ENCODE assay signal across 1 cellular context in the genomic region with DNA sequence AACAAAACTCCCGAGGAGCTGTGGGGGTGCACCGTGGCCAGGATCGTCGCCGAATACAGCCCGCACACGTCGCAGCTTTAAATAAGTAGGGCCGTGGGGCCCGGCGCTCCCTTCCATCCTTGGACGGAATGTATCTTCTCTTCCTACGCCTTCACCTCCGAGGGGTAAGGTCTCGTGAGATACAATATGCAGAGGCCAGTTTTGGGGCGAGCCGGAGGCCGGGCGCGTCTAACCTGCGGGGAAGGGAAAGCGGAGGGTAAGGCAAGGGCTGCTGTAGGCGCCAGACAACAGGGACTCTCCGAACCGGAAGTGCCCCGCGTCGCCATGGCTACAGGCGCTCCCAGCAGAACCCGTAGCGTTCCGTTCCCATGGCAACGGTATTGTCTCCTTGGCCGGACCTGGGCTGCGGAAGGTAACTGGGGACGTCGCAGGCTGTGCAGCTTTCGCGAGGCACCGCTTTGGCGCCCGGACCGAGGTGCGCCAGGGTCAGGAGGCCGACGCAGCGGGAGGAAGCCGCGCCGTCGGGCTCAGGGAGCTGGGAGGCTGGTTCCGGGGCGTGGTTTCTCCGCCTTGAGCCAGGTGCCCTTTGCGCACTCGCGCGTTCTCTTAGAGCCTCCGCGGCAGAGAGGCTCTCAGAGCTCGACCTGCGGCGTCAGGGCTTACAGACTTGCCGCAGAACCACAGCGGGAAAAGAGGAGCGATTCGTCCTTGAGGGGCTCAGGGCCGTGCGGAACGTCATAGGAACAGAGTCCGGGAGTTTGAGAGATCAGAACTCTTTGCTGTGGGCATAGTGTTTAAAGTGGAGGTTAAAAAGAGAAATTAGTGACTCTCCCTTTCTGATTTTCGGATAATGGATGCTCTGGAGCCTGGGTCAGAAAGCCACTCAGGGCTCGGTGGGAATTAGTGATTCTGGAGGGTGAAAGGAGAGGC.
A peak's percentile ranks its signal among the peaks of the same experiment; 100 is the strongest.
TF ChIP-seq lines count a peak whose summit lies in the region.

A gene with protein sequence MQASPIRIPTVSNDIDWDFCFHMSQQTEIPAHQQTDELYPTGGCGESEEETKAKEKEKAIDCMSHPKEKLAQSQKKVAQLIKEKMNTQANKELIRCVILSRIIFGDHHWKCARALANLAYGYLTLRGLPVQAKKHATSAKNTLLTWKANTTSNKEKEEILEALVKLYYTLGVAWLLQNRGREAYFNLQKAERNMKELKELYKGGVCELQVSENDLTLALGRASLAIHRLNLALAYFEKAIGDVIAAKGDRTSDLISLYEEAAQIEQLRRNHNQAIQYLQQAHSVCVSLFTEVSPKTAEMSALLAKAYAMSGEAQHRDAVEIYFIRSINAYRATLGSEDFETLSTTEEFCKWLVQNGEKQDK (plus strand): TSS at position 380 of the 930 bp plus-strand sequence. CDS start 1,508 bp downstream, outside the sequence.

TF ChIP-seq in HEK293, 187 proteins besides CTCF, POLR2A, EP300 and RAD21 (continued from another document and continues in another):
- TF ChIP-seq PRDM10 (tag by site-specific recombination; IDR thresholded peaks at IDR 0.05) (peak; percentile 59), ZNF266 (tag by site-specific recombination; IDR thresholded peaks at IDR 0.05; ENCODE audit: low read depth) (no peak), KLF10 (tag by site-specific recombination; IDR thresholded peaks at IDR 0.05) (peak; percentile 14; the same call in 1 of the 2 replicates), ZNF362 (tag by site-specific recombination; IDR thresholded peaks at IDR 0.05) (no peak), ZNF146 (tag by site-specific recombination; IDR thresholded peaks at IDR 0.05) (no peak), HOXA7 (CRISPR knock-in tag; IDR thresholded peaks at IDR 0.05; ENCODE audit: borderline replicate concordance) (no peak), ZNF530 (tag by site-specific recombination; IDR thresholded peaks at IDR 0.05; ENCODE audit: low read depth) (peak; percentile 98), ZNF776 (tag by site-specific recombination; IDR thresholded peaks at IDR 0.05; ENCODE audit: borderline replicate concordance) (no peak), ZNF140 (tag by site-specific recombination; IDR thresholded peaks at IDR 0.05) (no peak), RBAK (tag by site-specific recombination; IDR thresholded peaks at IDR 0.05) (no peak), GLIS2 (tag by site-specific recombination; IDR thresholded peaks at IDR 0.05) (no peak; the same call in 1 of the 2 replicates), ZNF704 (tag by site-specific recombination; IDR thresholded peaks at IDR 0.05) (no peak), KLF8 (tag by site-specific recombination; IDR thresholded peaks at IDR 0.05) (peak; percentile 81; the same call in 1 of the 2 replicates), ZNF16 (tag by site-specific recombination; IDR thresholded peaks at IDR 0.05; ENCODE audit: low read depth) (no peak), ZNF544 (tag by site-specific recombination; IDR thresholded peaks at IDR 0.05) (no peak), SP7 (tag by site-specific recombination; IDR thresholded peaks at IDR 0.05) (peak; percentile 92), ZNF211 (tag by site-specific recombination; IDR thresholded peaks at IDR 0.05; ENCODE audit: low read depth) (no peak), ZNF391 (tag by site-specific recombination; IDR thresholded peaks at IDR 0.05; ENCODE audit: borderline replicate concordance, low read depth) (peak; percentile 81; the same call in 1 of the 2 replicates), ZBTB8A (tag by site-specific recombination; IDR thresholded peaks at IDR 0.05) (peak; percentile 92), ZNF169 (tag by site-specific recombination; IDR thresholded peaks at IDR 0.05) (no peak), ZNF133 (tag by site-specific recombination; IDR thresholded peaks at IDR 0.05) (no peak; the same call in 1 of the 2 replicates), ZBTB48 (tag by site-specific recombination; IDR thresholded peaks at IDR 0.05) (peak; percentile 100), ZNF114 (tag by site-specific recombination; IDR thresholded peaks at IDR 0.05) (no peak), ZNF449 (tag by site-specific recombination; IDR thresholded peaks at IDR 0.05) (peak; percentile 68), GFI1B (tag by site-specific recombination; IDR thresholded peaks at IDR 0.05) (no peak), ZBTB17 (tag by site-specific recombination; IDR thresholded peaks at IDR 0.05) (peak; percentile 96), ZNF791 (tag by site-specific recombination; IDR thresholded peaks at IDR 0.05) (no peak), ZNF335 (tag by site-specific recombination; conservative IDR thresholded peaks at IDR 0.05) (peak; percentile 91), ZEB2 (tag by site-specific recombination; IDR thresholded peaks at IDR 0.05) (peak; percentile 84), ZNF354C (tag by site-specific recombination; IDR thresholded peaks at IDR 0.05; ENCODE audit: borderline replicate concordance, low read depth) (no peak), MYNN (tag by site-specific recombination; IDR thresholded peaks at IDR 0.05; ENCODE audit: borderline replicate concordance) (peak; percentile 99), ZNF274 (IDR thresholded peaks at IDR 0.05; ENCODE audit: low read length) (no peak), ZNF274 (tag by site-specific recombination; IDR thresholded peaks at IDR 0.05; ENCODE audit: borderline replicate concordance) (no peak), ZNF366 (tag by site-specific recombination; conservative IDR thresholded peaks at IDR 0.05) (no peak), ZNF19 (tag by site-specific recombination; IDR thresholded peaks at IDR 0.05; ENCODE audit: low read depth) (no peak), ZNF514 (tag by site-specific recombination; IDR thresholded peaks at IDR 0.05) (no peak), ZNF560 (tag by site-specific recombination; IDR thresholded peaks at IDR 0.05; ENCODE audit: borderline replicate concordance) (no peak), ZFP69B (tag by site-specific recombination; IDR thresholded peaks at IDR 0.05) (peak; percentile 90), ZNF112 (tag by site-specific recombination; IDR thresholded peaks at IDR 0.05) (no peak), ZBTB20 (tag by site-specific recombination; IDR thresholded peaks at IDR 0.05) (peak; percentile 96), ZFP3 (tag by site-specific recombination; IDR thresholded peaks at IDR 0.05; ENCODE audit: low read depth) (no peak), ZNF248 (tag by site-specific recombination; IDR thresholded peaks at IDR 0.05) (no peak), ZSCAN30 (tag by site-specific recombination; IDR thresholded peaks at IDR 0.05) (peak; percentile 54; the same call in 1 of the 2 replicates)
- TF ChIP-seq, protein P1, sequence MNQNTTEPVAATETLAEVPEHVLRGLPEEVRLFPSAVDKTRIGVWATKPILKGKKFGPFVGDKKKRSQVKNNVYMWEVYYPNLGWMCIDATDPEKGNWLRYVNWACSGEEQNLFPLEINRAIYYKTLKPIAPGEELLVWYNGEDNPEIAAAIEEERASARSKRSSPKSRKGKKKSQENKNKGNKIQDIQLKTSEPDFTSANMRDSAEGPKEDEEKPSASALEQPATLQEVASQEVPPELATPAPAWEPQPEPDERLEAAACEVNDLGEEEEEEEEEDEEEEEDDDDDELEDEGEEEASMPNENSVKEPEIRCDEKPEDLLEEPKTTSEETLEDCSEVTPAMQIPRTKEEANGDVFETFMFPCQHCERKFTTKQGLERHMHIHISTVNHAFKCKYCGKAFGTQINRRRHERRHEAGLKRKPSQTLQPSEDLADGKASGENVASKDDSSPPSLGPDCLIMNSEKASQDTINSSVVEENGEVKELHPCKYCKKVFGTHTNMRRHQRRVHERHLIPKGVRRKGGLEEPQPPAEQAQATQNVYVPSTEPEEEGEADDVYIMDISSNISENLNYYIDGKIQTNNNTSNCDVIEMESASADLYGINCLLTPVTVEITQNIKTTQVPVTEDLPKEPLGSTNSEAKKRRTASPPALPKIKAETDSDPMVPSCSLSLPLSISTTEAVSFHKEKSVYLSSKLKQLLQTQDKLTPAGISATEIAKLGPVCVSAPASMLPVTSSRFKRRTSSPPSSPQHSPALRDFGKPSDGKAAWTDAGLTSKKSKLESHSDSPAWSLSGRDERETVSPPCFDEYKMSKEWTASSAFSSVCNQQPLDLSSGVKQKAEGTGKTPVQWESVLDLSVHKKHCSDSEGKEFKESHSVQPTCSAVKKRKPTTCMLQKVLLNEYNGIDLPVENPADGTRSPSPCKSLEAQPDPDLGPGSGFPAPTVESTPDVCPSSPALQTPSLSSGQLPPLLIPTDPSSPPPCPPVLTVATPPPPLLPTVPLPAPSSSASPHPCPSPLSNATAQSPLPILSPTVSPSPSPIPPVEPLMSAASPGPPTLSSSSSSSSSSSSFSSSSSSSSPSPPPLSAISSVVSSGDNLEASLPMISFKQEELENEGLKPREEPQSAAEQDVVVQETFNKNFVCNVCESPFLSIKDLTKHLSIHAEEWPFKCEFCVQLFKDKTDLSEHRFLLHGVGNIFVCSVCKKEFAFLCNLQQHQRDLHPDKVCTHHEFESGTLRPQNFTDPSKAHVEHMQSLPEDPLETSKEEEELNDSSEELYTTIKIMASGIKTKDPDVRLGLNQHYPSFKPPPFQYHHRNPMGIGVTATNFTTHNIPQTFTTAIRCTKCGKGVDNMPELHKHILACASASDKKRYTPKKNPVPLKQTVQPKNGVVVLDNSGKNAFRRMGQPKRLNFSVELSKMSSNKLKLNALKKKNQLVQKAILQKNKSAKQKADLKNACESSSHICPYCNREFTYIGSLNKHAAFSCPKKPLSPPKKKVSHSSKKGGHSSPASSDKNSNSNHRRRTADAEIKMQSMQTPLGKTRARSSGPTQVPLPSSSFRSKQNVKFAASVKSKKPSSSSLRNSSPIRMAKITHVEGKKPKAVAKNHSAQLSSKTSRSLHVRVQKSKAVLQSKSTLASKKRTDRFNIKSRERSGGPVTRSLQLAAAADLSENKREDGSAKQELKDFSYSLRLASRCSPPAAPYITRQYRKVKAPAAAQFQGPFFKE (tag by site-specific recombination; IDR thresholded peaks at IDR 0.05; ENCODE audit: borderline replicate concordance) = no peak
- TF ChIP-seq, protein P2, sequence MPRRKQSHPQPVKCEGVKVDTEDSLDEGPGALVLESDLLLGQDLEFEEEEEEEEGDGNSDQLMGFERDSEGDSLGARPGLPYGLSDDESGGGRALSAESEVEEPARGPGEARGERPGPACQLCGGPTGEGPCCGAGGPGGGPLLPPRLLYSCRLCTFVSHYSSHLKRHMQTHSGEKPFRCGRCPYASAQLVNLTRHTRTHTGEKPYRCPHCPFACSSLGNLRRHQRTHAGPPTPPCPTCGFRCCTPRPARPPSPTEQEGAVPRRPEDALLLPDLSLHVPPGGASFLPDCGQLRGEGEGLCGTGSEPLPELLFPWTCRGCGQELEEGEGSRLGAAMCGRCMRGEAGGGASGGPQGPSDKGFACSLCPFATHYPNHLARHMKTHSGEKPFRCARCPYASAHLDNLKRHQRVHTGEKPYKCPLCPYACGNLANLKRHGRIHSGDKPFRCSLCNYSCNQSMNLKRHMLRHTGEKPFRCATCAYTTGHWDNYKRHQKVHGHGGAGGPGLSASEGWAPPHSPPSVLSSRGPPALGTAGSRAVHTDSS (tag by site-specific recombination; IDR thresholded peaks at IDR 0.05) = no peak
